In genomic region chr18:3526421-3527354, GRCh38 we compare ENCODE assay signal across 7 cellular contexts.
DNase-seq lines count a peak whose midpoint lies in the region; ATAC-seq, FAIRE-seq and TF ChIP-seq lines count a peak whose summit lies in the region.

No MANE protein-coding gene starts in this region.

- H3K36me3 Mint-ChIP-seq in astrocyte (ENCODE audit: low read depth, unreplicated experiment): no peaks in the 10 kb centered on the region

- H3K4me2 ChIP-seq in astrocyte (ENCODE audit: low read length): peak overlapping the region; percentile 13

- no peak overlapping the region for H3K27ac ChIP-seq in astrocyte (ENCODE audit: low read depth, low read length)

- H3K9me3 Mint-ChIP-seq in astrocyte (ENCODE audit: unreplicated experiment): no peaks in the 10 kb centered on the region

- H4K20me1 ChIP-seq in astrocyte (ENCODE audit: insufficient read depth, low read length): no peaks in the 10 kb centered on the region

- H3K27me3 Mint-ChIP-seq in astrocyte (ENCODE audit: low read depth, unreplicated experiment): no peaks in the 10 kb centered on the region

- intact Hi-C loops in mucosa of descending colon (cut with DNase I, micrococcal nuclease): no loop called here

- TF ChIP-seq CTCF in astrocyte (IDR thresholded peaks at IDR 0.05; ENCODE audit: insufficient read depth, low read depth, low read length) (no peak), mucosa of descending colon (IDR thresholded peaks at IDR 0.05) (no peak)

- peak overlapping the region; percentile 69 for H3K27ac Mint-ChIP-seq in astrocyte (ENCODE audit: unreplicated experiment)

- H3K4me1 ChIP-seq in astrocyte (ENCODE audit: insufficient read depth, low read length): peaks cover 5% of the 10 kb centered on the region
- no peaks in the 10 kb centered on the region for H3K4me1 ChIP-seq in mucosa of descending colon (ENCODE audit: low read depth)

- no peaks in the 10 kb centered on the region for H3K36me3 ChIP-seq in astrocyte (ENCODE audit: insufficient read depth, low read length)
- H3K36me3 ChIP-seq in mucosa of descending colon (ENCODE audit: low read depth): no peaks in the 10 kb centered on the region

- no peak overlapping the region for H3K9ac ChIP-seq in astrocyte (ENCODE audit: low read length)

- no peak overlapping the region for H3K4me3 Mint-ChIP-seq in astrocyte (ENCODE audit: unreplicated experiment)

- DNase-seq in NCI-H187 treated with DMSO at 0.1 percent for 48 hours (lab: John Stamatoyannopoulos, UW): peak; percentile 76
- DNase-seq in astrocyte (ENCODE audit: low read depth): peak; percentile 85
- DNase-seq in mucosa of descending colon: no peak
- DNase-seq in HT-29 (ENCODE audit: low spot score): no peak
- DNase-seq in activated CD4-positive, CD25-positive, alpha-beta regulatory T cell (lab: John Stamatoyannopoulos, UW): no peak

- H3K79me2 ChIP-seq in astrocyte (ENCODE audit: insufficient read depth, low read length): no peaks in the 10 kb centered on the region

- H3K4me1 Mint-ChIP-seq in astrocyte (ENCODE audit: low read depth, unreplicated experiment): peaks cover 15% of the 10 kb centered on the region

- peak overlapping the region; percentile 65 for H2AFZ ChIP-seq in astrocyte (ENCODE audit: low read depth, low read length)

- ATAC-seq in GM18502 (IDR thresholded peaks at IDR 0.05; ENCODE audit: poor library complexity, unreplicated experiment): peak; percentile 68
- ATAC-seq in HG02642 (IDR thresholded peaks at IDR 0.05; ENCODE audit: poor library complexity, unreplicated experiment): peak; percentile 68
- ATAC-seq in mucosa of descending colon: peak; percentile 61

- no peaks in the 10 kb centered on the region for H3K9me3 ChIP-seq in astrocyte (ENCODE audit: insufficient read depth, low read depth, low read length)
- H3K9me3 ChIP-seq in mucosa of descending colon: no peaks in the 10 kb centered on the region

- H3K27me3 ChIP-seq in astrocyte (ENCODE audit: insufficient read depth, low read length): no peaks in the 10 kb centered on the region

- H3K4me3 ChIP-seq in astrocyte (ENCODE audit: insufficient read depth, low read depth, low read length) (no peak overlapping the region), mucosa of descending colon (no peak overlapping the region)

- FAIRE-seq in astrocyte (lab: Jason Lieb, UNC): no peak

Comparison
In these comparisons a context has a peak if more than half of its experiments do, and no peak if none do; other contexts are left out.
1. DNase-seq: peak in NCI-H187 treated with DMSO at 0.1 percent for 48 hours (single experiment) and astrocyte (single experiment); none in mucosa of descending colon (0 of 3), HT-29 (single experiment) and activated CD4-positive, CD25-positive, alpha-beta regulatory T cell (0 of 4).
2. Peak in every context shown above with its lines, with median percentiles within 50 percentile points of each other: ATAC-seq.